8 cellular contexts compared by ENCODE assay signal in the genomic region with DNA sequence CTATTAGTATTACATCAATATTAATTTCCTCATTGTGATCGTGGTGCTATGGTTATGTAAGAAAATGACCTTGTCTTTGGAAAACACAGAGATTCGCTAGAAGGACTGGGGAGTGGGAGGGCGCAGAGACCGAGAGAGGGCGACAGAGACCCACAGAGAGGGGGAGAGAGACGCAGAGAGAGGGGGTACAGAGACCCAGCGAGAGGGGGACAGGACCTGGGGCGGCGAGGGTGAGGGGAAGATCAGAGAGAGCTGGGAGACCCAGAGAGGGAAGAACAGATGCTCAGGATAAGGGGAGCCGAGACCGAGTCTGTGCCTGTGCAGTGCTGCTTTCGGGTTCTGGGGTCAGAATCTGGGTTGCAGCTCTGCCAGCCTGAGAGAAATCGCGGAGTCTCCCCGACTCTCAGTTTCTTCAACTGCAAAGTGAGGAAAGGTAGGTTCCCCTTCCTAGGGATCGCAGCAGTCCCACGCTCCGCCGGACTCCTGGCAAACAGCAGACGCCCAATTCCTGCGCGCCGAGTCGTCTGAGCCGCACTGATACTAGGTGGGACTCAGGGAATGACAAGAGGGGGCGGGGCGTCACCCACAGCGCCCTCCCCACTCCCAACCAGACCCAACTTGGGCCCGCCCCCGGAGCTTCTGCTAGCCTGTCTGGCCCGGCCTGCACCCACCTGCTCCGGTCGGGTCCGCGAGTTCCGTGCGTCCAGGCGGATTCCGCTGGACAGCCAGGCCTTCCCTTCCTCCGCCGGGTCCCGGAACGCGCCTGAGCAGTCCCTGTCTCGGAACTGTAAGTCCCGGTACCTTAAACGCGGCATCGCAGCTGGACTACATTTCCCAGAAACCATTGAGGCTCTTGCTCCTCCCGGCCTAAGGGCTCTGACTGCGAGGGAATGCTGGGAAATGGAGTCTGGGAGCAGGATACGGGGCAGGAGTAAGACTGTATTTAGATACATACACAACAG. TPM values are rescaled to one million over a fixed set of nuclear protein-coding genes. Genes with fewer than 3 reads are reported as not detected.
A peak's percentile ranks its signal among the peaks of the same experiment; 100 is the strongest.
DNase-seq lines count a peak whose midpoint lies in the region; ATAC-seq and TF ChIP-seq lines count a peak whose summit lies in the region.

No MANE protein-coding gene starts in this region.

- H3K27ac ChIP-seq in RWPE2 (ENCODE audit: poor library complexity, severe bottlenecking), result no peak overlapping the region

- H3K27ac Mint-ChIP-seq in natural killer cell treated with Interleukin-12 subunit alpha and Interleukin-12 subunit beta and Interleukin-15 and Interleukin-18, amount 100 ng/mL, for 72 hours, result no peak overlapping the region
- H3K27ac Mint-ChIP-seq in stimulated activated naive B cell treated with anti-CD40 and anti-IgM and Interleukin-4, amounts not matched to agents 10 μg/mL and 1 μg/mL and 100 μg/mL, for 72 hours, result peak overlapping the region; percentile 84

- H3K36me3 ChIP-seq in RWPE2 (ENCODE audit: low read depth), result no peaks in the 10 kb centered on the region

- peak; percentile 94 for ATAC-seq in RWPE2 (ENCODE audit: low read depth)
- peak; percentile 84 to 91 for ATAC-seq in natural killer cell treated with Interleukin-12 subunit alpha and Interleukin-12 subunit beta and Interleukin-15 and Interleukin-18, amount 100 ng/mL, for 72 hours
- ATAC-seq in stimulated activated naive B cell treated with anti-CD40 and anti-IgM and Interleukin-4, amounts not matched to agents 10 μg/mL and 1 μg/mL and 100 μg/mL, for 72 hours (replicated peaks), result peak; percentile 87 to 91
- no peak for ATAC-seq in HG02852 (IDR thresholded peaks at IDR 0.05; ENCODE audit: unreplicated experiment)

- H3K4me1 ChIP-seq in RWPE2 (ENCODE audit: insufficient read depth, poor library complexity, severe bottlenecking), result no peaks in the 10 kb centered on the region

- no peaks in the 10 kb centered on the region for H3K27me3 ChIP-seq in RWPE2 (ENCODE audit: insufficient read depth, poor library complexity, severe bottlenecking)

- no peaks in the 10 kb centered on the region for H3K36me3 Mint-ChIP-seq in natural killer cell treated with Interleukin-12 subunit alpha and Interleukin-12 subunit beta and Interleukin-15 and Interleukin-18, amount 100 ng/mL, for 72 hours
- no peaks in the 10 kb centered on the region for H3K36me3 Mint-ChIP-seq in stimulated activated naive B cell treated with anti-CD40 and anti-IgM and Interleukin-4, amounts not matched to agents 10 μg/mL and 1 μg/mL and 100 μg/mL, for 72 hours

- DNase-seq in DMS53 treated with DMSO at 0.1 percent for 48 hours (lab: John Stamatoyannopoulos, UW; ENCODE audit: unreplicated experiment), result peak; percentile 78
- DNase-seq in KBM-7, result peak; percentile 91
- peak; percentile 80 for DNase-seq in RWPE2 (ENCODE audit: low spot score)
- peak; percentile 85 for DNase-seq in activated effector memory CD4-positive, alpha-beta T cell treated with anti-CD3 and anti-CD28 coated beads, Interleukin-2, amount 50 U/mL, for 16 hours
- DNase-seq in fibroblast of the aortic adventitia (ENCODE audit: low read depth), result peak; percentile 55
- DNase-seq in natural killer cell treated with Interleukin-12 subunit alpha and Interleukin-12 subunit beta and Interleukin-15 and Interleukin-18, amount 100 ng/mL, for 72 hours (ENCODE audit: low spot score), result peak; percentile 61
- DNase-seq in stimulated activated naive B cell treated with anti-CD40 and anti-IgM and Interleukin-4, amounts not matched to agents 10 μg/mL and 1 μg/mL and 100 μg/mL, for 72 hours, result peak; percentile 82

- peak; percentile 87 for TF ChIP-seq CTCF in RWPE2 (IDR thresholded peaks at IDR 0.05; ENCODE audit: poor library complexity, severe bottlenecking)
- TF ChIP-seq CTCF in fibroblast of the aortic adventitia (IDR thresholded peaks at IDR 0.05; ENCODE audit: insufficient read depth, low read length), result no peak

- peaks cover 5 to 6% of the 10 kb centered on the region in 2 donors for H3K4me1 Mint-ChIP-seq in natural killer cell treated with Interleukin-12 subunit alpha and Interleukin-12 subunit beta and Interleukin-15 and Interleukin-18, amount 100 ng/mL, for 72 hours (ENCODE audit: low read depth in 2 of 2)
- H3K4me1 Mint-ChIP-seq in stimulated activated naive B cell treated with anti-CD40 and anti-IgM and Interleukin-4, amounts not matched to agents 10 μg/mL and 1 μg/mL and 100 μg/mL, for 72 hours, result peaks cover 8 to 15% of the 10 kb centered on the region in 2 donors

- H3K9me3 Mint-ChIP-seq in natural killer cell treated with Interleukin-12 subunit alpha and Interleukin-12 subunit beta and Interleukin-15 and Interleukin-18, amount 100 ng/mL, for 72 hours, result peaks cover 2% of the 10 kb centered on the region
- H3K9me3 Mint-ChIP-seq in stimulated activated naive B cell treated with anti-CD40 and anti-IgM and Interleukin-4, amounts not matched to agents 10 μg/mL and 1 μg/mL and 100 μg/mL, for 72 hours, result no peaks in the 10 kb centered on the region

- peak overlapping the region; percentile 43 for H3K4me3 ChIP-seq in RWPE2 (ENCODE audit: severe bottlenecking)
- peak overlapping the region; percentile 48 for H3K4me3 ChIP-seq in fibroblast of the aortic adventitia (ENCODE audit: low read depth, low read length)

- in situ Hi-C loops in KBM-7 (cut with MboI; ENCODE audit: low pct_unique_long_range_greater_than_20kb, low sequenced_read_pairs), result no loop called here

- peaks cover 19 to 22% of the 10 kb centered on the region in 2 donors for H3K27me3 Mint-ChIP-seq in natural killer cell treated with Interleukin-12 subunit alpha and Interleukin-12 subunit beta and Interleukin-15 and Interleukin-18, amount 100 ng/mL, for 72 hours
- peaks cover 18 to 59% of the 10 kb centered on the region in 2 donors for H3K27me3 Mint-ChIP-seq in stimulated activated naive B cell treated with anti-CD40 and anti-IgM and Interleukin-4, amounts not matched to agents 10 μg/mL and 1 μg/mL and 100 μg/mL, for 72 hours

- H3K9me3 ChIP-seq in RWPE2 (ENCODE audit: severe bottlenecking), result no peaks in the 10 kb centered on the region

- H3K4me3 Mint-ChIP-seq in natural killer cell treated with Interleukin-12 subunit alpha and Interleukin-12 subunit beta and Interleukin-15 and Interleukin-18, amount 100 ng/mL, for 72 hours, result peak overlapping the region; percentile 69
- H3K4me3 Mint-ChIP-seq in stimulated activated naive B cell treated with anti-CD40 and anti-IgM and Interleukin-4, amounts not matched to agents 10 μg/mL and 1 μg/mL and 100 μg/mL, for 72 hours, result peak overlapping the region; percentile 80 to 88

RNA-seq across cellular contexts. Expression of a gene that starts 15.3 kb away (rescaled TPM):
- not detected in 2 replicates for total RNA-seq in fibroblast of the aortic adventitia (ENCODE audit: low replicate concordance)
- total RNA-seq in natural killer cell treated with Interleukin-12 subunit alpha and Interleukin-12 subunit beta and Interleukin-15 and Interleukin-18, amount 100 ng/mL, for 72 hours, result not detected

RNA-seq across cellular contexts. Expression of a gene that starts 55.7 kb away (rescaled TPM):
- total RNA-seq in fibroblast of the aortic adventitia (ENCODE audit: low replicate concordance), result not detected in 2 replicates
- total RNA-seq in natural killer cell treated with Interleukin-12 subunit alpha and Interleukin-12 subunit beta and Interleukin-15 and Interleukin-18, amount 100 ng/mL, for 72 hours, result not detected
